In the genomic region with DNA sequence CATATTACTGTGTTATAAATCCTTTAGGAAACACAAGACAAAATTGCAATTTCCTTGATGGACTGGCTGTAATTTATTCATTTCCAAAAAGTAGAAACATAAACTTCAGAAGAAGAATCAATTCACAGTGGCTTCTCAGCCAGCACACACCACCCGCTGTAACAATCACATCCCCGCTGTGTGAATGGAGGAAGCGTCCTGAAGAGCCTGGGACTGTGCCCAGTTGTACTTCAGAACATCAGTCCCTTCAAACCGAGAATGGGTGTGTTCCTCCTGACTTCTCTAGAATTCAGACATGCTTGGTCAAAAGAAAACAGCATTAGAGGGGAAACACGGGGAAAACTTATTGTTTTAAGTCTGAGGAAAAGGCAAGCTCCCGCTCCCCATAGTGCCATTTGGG, we compare ENCODE assay signal across 1 cellular context.
TF ChIP-seq lines count a peak whose summit lies in the region.

No MANE protein-coding gene starts in this region.

TF ChIP-seq in K562, 482 proteins besides CTCF, POLR2A, EP300 and RAD21:
- TF ChIP-seq ZNF174 (CRISPR knock-in tag; IDR thresholded peaks at IDR 0.05), result no peak
- no peak for TF ChIP-seq SMARCA5 (IDR thresholded peaks at IDR 0.05)
- TF ChIP-seq, protein P1, sequence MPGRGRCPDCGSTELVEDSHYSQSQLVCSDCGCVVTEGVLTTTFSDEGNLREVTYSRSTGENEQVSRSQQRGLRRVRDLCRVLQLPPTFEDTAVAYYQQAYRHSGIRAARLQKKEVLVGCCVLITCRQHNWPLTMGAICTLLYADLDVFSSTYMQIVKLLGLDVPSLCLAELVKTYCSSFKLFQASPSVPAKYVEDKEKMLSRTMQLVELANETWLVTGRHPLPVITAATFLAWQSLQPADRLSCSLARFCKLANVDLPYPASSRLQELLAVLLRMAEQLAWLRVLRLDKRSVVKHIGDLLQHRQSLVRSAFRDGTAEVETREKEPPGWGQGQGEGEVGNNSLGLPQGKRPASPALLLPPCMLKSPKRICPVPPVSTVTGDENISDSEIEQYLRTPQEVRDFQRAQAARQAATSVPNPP (IDR thresholded peaks at IDR 0.05; ENCODE audit: borderline replicate concordance, insufficient read depth, insufficient read length), result no peak
- TF ChIP-seq MAZ (CRISPR knock-in tag; conservative IDR thresholded peaks at IDR 0.05 in 1 of 2, IDR thresholded peaks at IDR 0.05 in 1 of 2), result no peak
- no peak for TF ChIP-seq ZNF551 (CRISPR knock-in tag; IDR thresholded peaks at IDR 0.05)
- TF ChIP-seq ZC3H11A (IDR thresholded peaks at IDR 0.05; ENCODE audit: low read depth, low read length), result no peak
- TF ChIP-seq SAFB2 (IDR thresholded peaks at IDR 0.05; ENCODE audit: borderline replicate concordance, low read depth, low read length, severe bottlenecking), result no peak
- no peak for TF ChIP-seq HMG20A (CRISPR knock-in tag; conservative IDR thresholded peaks at IDR 0.05)
- TF ChIP-seq, protein P2, sequence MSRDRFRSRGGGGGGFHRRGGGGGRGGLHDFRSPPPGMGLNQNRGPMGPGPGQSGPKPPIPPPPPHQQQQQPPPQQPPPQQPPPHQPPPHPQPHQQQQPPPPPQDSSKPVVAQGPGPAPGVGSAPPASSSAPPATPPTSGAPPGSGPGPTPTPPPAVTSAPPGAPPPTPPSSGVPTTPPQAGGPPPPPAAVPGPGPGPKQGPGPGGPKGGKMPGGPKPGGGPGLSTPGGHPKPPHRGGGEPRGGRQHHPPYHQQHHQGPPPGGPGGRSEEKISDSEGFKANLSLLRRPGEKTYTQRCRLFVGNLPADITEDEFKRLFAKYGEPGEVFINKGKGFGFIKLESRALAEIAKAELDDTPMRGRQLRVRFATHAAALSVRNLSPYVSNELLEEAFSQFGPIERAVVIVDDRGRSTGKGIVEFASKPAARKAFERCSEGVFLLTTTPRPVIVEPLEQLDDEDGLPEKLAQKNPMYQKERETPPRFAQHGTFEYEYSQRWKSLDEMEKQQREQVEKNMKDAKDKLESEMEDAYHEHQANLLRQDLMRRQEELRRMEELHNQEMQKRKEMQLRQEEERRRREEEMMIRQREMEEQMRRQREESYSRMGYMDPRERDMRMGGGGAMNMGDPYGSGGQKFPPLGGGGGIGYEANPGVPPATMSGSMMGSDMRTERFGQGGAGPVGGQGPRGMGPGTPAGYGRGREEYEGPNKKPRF (IDR thresholded peaks at IDR 0.05; ENCODE audit: low read depth, low read length), result no peak
- TF ChIP-seq YY1 (IDR thresholded peaks at IDR 0.05; ENCODE audit: borderline replicate concordance in 1 of 3, control insufficient read depth in 1 of 3, extremely low read depth in 1 of 3, insufficient read depth in 3 of 3, insufficient read length in 1 of 3, insufficient replicate concordance in 2 of 3, low read depth in 1 of 3, low read length in 2 of 3), result no peak
